ENCODE assay signal across 19 cellular contexts in the genomic region with DNA sequence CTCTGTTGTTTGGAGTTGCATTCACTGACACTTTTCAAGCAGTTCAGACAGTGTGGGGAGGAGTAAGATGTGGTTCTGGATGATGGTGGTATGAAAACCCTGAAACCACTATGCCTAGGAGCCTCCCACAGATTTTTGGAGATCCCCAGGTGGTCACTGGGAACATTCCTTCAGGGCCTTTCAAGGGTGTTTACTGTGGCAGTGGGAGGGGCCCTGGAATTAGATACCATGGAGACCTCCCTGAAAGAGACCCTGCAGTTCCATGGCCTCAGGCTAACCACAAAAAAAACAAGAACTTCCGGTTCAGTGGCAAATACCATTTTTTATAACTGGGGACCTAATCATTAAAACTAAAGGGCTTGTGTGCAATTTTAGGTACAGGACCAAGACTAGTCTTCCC.
DNase-seq lines count a peak whose midpoint lies in the region; ATAC-seq and TF ChIP-seq lines count a peak whose summit lies in the region.
"Had no signal": no experiment of that assay in that cellular context is flagged by ENCODE, and none has a peak within 500 bp of the region (broad histone marks: within the 10 kb centered on the region; RNA-seq: fewer than 3 reads in every experiment).

No MANE protein-coding gene starts in this region.

- H3K79me2 ChIP-seq in OCI-LY3 (ENCODE audit: low read length) = no peaks in the 10 kb centered on the region

- in situ Hi-C loops in astrocyte of the spinal cord (cut with HindIII; ENCODE audit: low sequenced_read_pairs) = no loop called here

- H3K27ac ChIP-seq in BLaER1 = no peak overlapping the region; the same call in 1 of the 2 replicates
- no peak overlapping the region for H3K27ac ChIP-seq in OCI-LY3 (ENCODE audit: low read length)
- H3K27ac ChIP-seq: C4-2B had no signal

- 0 out of 2 replicates have a peak, but pooled peaks cover 4% of the 10 kb centered on the region for H3K9me3 ChIP-seq in BLaER1
- no peaks in the 10 kb centered on the region for H3K9me3 ChIP-seq in OCI-LY3 (ENCODE audit: insufficient read depth, low read length)

- DNase-seq in H4 (ENCODE audit: low spot score) (peak; percentile 19), astrocyte of the spinal cord (ENCODE audit: low read depth, low spot score) (peak; percentile 14), midbrain (lab: John Stamatoyannopoulos, UW) (no peak), HK-2 (ENCODE audit: unreplicated experiment) (no peak), dedifferentiated amniotic fluid mesenchymal stem cell (ENCODE audit: extremely low spot score) (no peak)
- DNase-seq: COR-L47, DMS153, Kasumi-1, NCI-H187 treated with DMSO at 0.1 percent for 48 hours, NCI-H510A, NCI-H82 had no signal

- peak overlapping the region; percentile 54 for H3K4me2 ChIP-seq in BLaER1
- H3K4me2 ChIP-seq in OCI-LY3 (ENCODE audit: low read length) = no peak overlapping the region
- H3K4me2 ChIP-seq: GM23338 had no signal

- H3K36me3 ChIP-seq in BLaER1 (no peaks in the 10 kb centered on the region), OCI-LY3 (replicated peaks; ENCODE audit: low read depth, low read length) (no peaks in the 10 kb centered on the region)

- 0 out of 2 replicates have a peak overlapping the region, but pooled peaks have one; percentile 17 for H2AFZ ChIP-seq in OCI-LY3 (ENCODE audit: low read depth, low read length)
- H2AFZ ChIP-seq: GM23338 had no signal

- ATAC-seq in HG02970 (IDR thresholded peaks at IDR 0.05; ENCODE audit: low FRiP score, unreplicated experiment) = no peak
- ATAC-seq: GM23338, Panc1, Right ventricle myocardium inferior, SK-N-SH treated with all-trans-retinoic acid at 6 μM for 48 hours had no signal

- H3K4me3 ChIP-seq in BLaER1 = no peak overlapping the region
- H3K4me3 ChIP-seq in OCI-LY3 (ENCODE audit: low read length) = no peak overlapping the region
- no peak overlapping the region for H3K4me3 ChIP-seq in astrocyte of the spinal cord (ENCODE audit: low read depth, low read length)
- H3K4me3 ChIP-seq: GM23338 had no signal

- H3K9ac ChIP-seq in BLaER1 (no peak overlapping the region), OCI-LY3 (ENCODE audit: low read length) (no peak overlapping the region)

- H3K27me3 ChIP-seq in BLaER1 = no peaks in the 10 kb centered on the region
- peaks cover 9% of the 10 kb centered on the region for H3K27me3 ChIP-seq in OCI-LY3 (ENCODE audit: low read depth, low read length)

- peaks cover 43% of the 10 kb centered on the region for H3K4me1 ChIP-seq in BLaER1
- peaks cover 8% of the 10 kb centered on the region; the same call in 1 of the 2 replicates for H3K4me1 ChIP-seq in OCI-LY3 (ENCODE audit: low read length)

- TF ChIP-seq CTCF in OCI-LY3 (IDR thresholded peaks at IDR 0.05; ENCODE audit: low read depth, low read length) = no peak
- TF ChIP-seq CTCF in astrocyte of the spinal cord (IDR thresholded peaks at IDR 0.05; ENCODE audit: low read depth, low read length) = no peak

- H4K20me1 ChIP-seq in BLaER1 (no peaks in the 10 kb centered on the region), OCI-LY3 (ENCODE audit: insufficient read depth, low read length) (no peaks in the 10 kb centered on the region)

Comparison
In these comparisons a context has a peak if more than half of its experiments do, and no peak if none do; other contexts are left out.
1. DNase-seq: peak in H4 (single experiment) and astrocyte of the spinal cord (single experiment); none in midbrain (single experiment), HK-2 (single experiment) and dedifferentiated amniotic fluid mesenchymal stem cell (single experiment).